ENCODE assay signal across 28 cellular contexts in the genomic region with DNA sequence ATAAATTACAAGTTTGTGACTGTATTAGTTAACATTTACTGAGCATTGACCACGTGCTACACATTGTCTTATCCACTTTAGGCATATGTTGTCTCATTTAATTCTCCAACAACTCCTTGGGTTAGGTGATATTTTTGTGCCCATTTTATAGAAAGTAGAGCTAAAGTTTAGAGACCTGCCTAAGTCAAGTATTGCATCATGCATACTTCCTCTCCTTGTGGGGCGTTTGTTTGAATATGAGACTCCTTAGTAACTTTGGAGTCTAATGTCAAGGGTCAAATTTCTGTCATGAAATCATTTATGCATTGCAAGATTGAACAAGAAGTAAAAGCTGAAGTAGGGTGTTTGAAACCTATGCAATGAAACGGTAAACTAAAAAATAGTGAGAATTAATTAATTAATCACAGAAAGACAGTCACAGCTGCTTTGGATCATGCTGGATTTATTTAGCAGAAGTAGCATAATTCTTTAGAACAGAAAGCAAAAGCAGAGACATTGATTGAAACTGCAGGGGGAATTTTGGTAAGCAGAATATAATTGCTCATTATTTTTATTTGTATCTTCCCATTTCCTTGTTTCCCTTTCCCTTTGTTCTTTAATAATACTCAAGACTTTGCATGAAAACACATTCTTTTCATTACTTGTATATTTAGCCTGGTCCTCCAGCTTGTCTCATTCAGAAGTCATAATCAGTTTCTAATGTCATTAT.
"Had no signal": no experiment of that assay in that cellular context is flagged by ENCODE, and none has a peak within 500 bp of the region (broad histone marks: within the 10 kb centered on the region; RNA-seq: fewer than 3 reads in every experiment).

No MANE protein-coding gene starts in this region.

- H3K9me3 ChIP-seq: gastrocnemius medialis, sigmoid colon, testis, vagina had no signal

- H3K27me3 ChIP-seq: cardiac muscle cell, gastrocnemius medialis, left lung, sigmoid colon, testis, vagina had no signal

- H3K9me3 Mint-ChIP-seq: activated naive CD8-positive, alpha-beta T cell treated with anti-CD3 and anti-CD28 coated beads, Interleukin-2, amount 50 U/mL, for 24 hours; activated T-helper 1 cell treated with anti-CD3 and anti-CD28 coated beads, Interleukin-12 subunit alpha, Interleukin-12 subunit beta, Interleukin-2, Interleukin-4 antibody, amounts not matched to agents 30 ng/mL and 10 ng/mL and 1 ng/mL, durations not matched to agents 14 hours and 24 hours and 36 hours; type B pancreatic cell had no signal

- H3K4me1 Mint-ChIP-seq: activated CD4-positive, alpha-beta T cell treated with anti-CD3 and anti-CD28 coated beads, Interleukin-2, amount 10 ng/mL, durations not matched to agents 7 days and 5 days; activated naive CD8-positive, alpha-beta T cell treated with anti-CD3 and anti-CD28 coated beads, Interleukin-2, amount 50 U/mL, for 24 hours; naive B cell had no signal

- H3K27me3 Mint-ChIP-seq: activated CD4-positive, alpha-beta T cell treated with anti-CD3 and anti-CD28 coated beads, Interleukin-2, amount 10 ng/mL, durations not matched to agents 7 days and 5 days; dendritic cell treated with granulocyte-macrophage colony-stimulating factor and Interleukin-4, amounts not matched to agents 40 ng/mL and 50 ng/mL, for 4 days; naive B cell; type B pancreatic cell had no signal

- H3K4me1 ChIP-seq: gastrocnemius medialis, left lung, sigmoid colon, testis, vagina had no signal

- DNase-seq: activated CD4-positive, alpha-beta T cell treated with anti-CD3 and anti-CD28 coated beads, Interleukin-2, amount 10 ng/mL, durations not matched to agents 7 days and 5 days; activated CD4-positive, CD25-positive, alpha-beta regulatory T cell treated with anti-CD3 and anti-CD28 coated beads, Interleukin-2, amount 50 U/mL, for 72 hours; activated CD8-positive, alpha-beta memory T cell treated with anti-CD3 and anti-CD28 coated beads, Interleukin-2, amount 10 ng/mL, durations not matched to agents 7 days and 5 days; activated CD8-positive, alpha-beta T cell treated with anti-CD3 and anti-CD28 coated beads for 36 hours; activated gamma-delta T cell; activated naive CD4-positive, alpha-beta T cell treated with anti-CD3 and anti-CD28 coated beads, Interleukin-2, amount 50 U/mL, for 16 hours; activated naive CD8-positive, alpha-beta T cell treated with anti-CD3 and anti-CD28 coated beads, Interleukin-2, amount 50 U/mL, for 24 hours; activated T-cell treated with anti-CD3 and anti-CD28 coated beads for 4 hours; effector CD4-positive, alpha-beta T cell; gastrocnemius medialis; hippocampal formation; kidney glomerular epithelial cell; left lung; naive B cell; occipital lobe; posterior cingulate gyrus; sigmoid colon; stimulated activated CD4-positive, alpha-beta T cell treated with anti-CD3 and anti-CD28 coated beads, Interleukin-4, amount 100 ng/mL, for 1 hour; stimulated activated naive CD4-positive, alpha-beta T cell; testis had no signal

- H3K36me3 ChIP-seq: cardiac muscle cell, gastrocnemius medialis, left lung, sigmoid colon, vagina had no signal

- ATAC-seq: activated CD8-positive, alpha-beta memory T cell treated with anti-CD3 and anti-CD28 coated beads, Interleukin-2, amount 10 ng/mL, durations not matched to agents 7 days and 5 days; activated CD8-positive, alpha-beta T cell treated with anti-CD3 and anti-CD28 coated beads for 36 hours; activated naive CD8-positive, alpha-beta T cell treated with anti-CD3 and anti-CD28 coated beads, Interleukin-2, amount 50 U/mL, for 24 hours; esophagus mucosa; gastrocnemius medialis; left lung had no signal

- H3K27ac ChIP-seq: cardiac muscle cell, gastrocnemius medialis, left lung, sigmoid colon, testis, vagina, VCaP had no signal

- H3K4me3 ChIP-seq: cardiac muscle cell, gastrocnemius medialis, left lung, lung, sigmoid colon, testis, vagina had no signal

- H3K36me3 Mint-ChIP-seq: activated CD8-positive, alpha-beta memory T cell treated with anti-CD3 and anti-CD28 coated beads, Interleukin-2, amount 10 ng/mL, durations not matched to agents 7 days and 5 days; naive B cell; type B pancreatic cell had no signal

- H3K4me3 Mint-ChIP-seq: activated CD4-positive, alpha-beta T cell treated with anti-CD3 and anti-CD28 coated beads, Interleukin-2, amount 10 ng/mL, durations not matched to agents 7 days and 5 days; activated CD8-positive, alpha-beta memory T cell treated with anti-CD3 and anti-CD28 coated beads, Interleukin-2, amount 10 ng/mL, durations not matched to agents 7 days and 5 days; activated CD8-positive, alpha-beta T cell treated with anti-CD3 and anti-CD28 coated beads for 36 hours; activated naive CD8-positive, alpha-beta T cell treated with anti-CD3 and anti-CD28 coated beads, Interleukin-2, amount 50 U/mL, for 24 hours; activated T-helper 1 cell treated with anti-CD3 and anti-CD28 coated beads, Interleukin-12 subunit alpha, Interleukin-12 subunit beta, Interleukin-2, Interleukin-4 antibody, amounts not matched to agents 30 ng/mL and 10 ng/mL and 1 ng/mL, durations not matched to agents 14 hours and 24 hours and 36 hours; dendritic cell treated with granulocyte-macrophage colony-stimulating factor and Interleukin-4, amounts not matched to agents 40 ng/mL and 50 ng/mL, for 4 days; naive B cell; type B pancreatic cell had no signal

- H3K27ac Mint-ChIP-seq: activated CD4-positive, alpha-beta T cell treated with anti-CD3 and anti-CD28 coated beads, Interleukin-2, amount 10 ng/mL, durations not matched to agents 7 days and 5 days; activated CD8-positive, alpha-beta memory T cell treated with anti-CD3 and anti-CD28 coated beads, Interleukin-2, amount 10 ng/mL, durations not matched to agents 7 days and 5 days; activated CD8-positive, alpha-beta T cell treated with anti-CD3 and anti-CD28 coated beads for 36 hours; activated naive CD8-positive, alpha-beta T cell treated with anti-CD3 and anti-CD28 coated beads, Interleukin-2, amount 50 U/mL, for 24 hours; activated T-helper 1 cell treated with anti-CD3 and anti-CD28 coated beads, Interleukin-12 subunit alpha, Interleukin-12 subunit beta, Interleukin-2, Interleukin-4 antibody, amounts not matched to agents 30 ng/mL and 10 ng/mL and 1 ng/mL, durations not matched to agents 14 hours and 24 hours and 36 hours; dendritic cell treated with granulocyte-macrophage colony-stimulating factor and Interleukin-4, amounts not matched to agents 40 ng/mL and 50 ng/mL, for 4 days; naive B cell; type B pancreatic cell had no signal
